ENCODE assay signal across 14 cellular contexts in the genomic region with DNA sequence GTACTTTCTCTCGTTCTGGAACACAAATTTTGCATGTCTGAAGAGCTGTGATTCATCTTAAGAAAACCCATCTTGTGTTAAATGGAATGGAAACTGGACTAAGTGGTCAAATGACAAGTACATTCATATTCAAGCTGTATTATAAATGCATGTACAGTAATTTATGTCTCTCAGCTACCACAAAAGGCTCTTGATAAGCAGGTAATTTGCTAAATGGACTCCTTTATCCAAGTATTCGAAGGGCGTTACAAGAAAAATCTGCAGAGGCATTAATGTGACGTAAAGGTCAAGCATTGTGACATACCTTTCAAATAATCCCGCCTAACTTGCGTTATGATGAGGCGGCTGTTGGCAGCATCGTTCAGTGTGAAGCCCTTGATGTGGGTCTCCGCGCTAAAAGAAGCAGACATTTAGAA.
A peak's percentile ranks its signal among the peaks of the same experiment; 100 is the strongest.
DNase-seq lines count a peak whose midpoint lies in the region; ATAC-seq, FAIRE-seq and TF ChIP-seq lines count a peak whose summit lies in the region.
"Had no signal": no experiment of that assay in that cellular context is flagged by ENCODE, and none has a peak within 500 bp of the region (broad histone marks: within the 10 kb centered on the region; RNA-seq: fewer than 3 reads in every experiment).

No MANE protein-coding gene starts in this region.

- no peak for FAIRE-seq in GM12891 (lab: Jason Lieb, UNC)

- no peak for TF ChIP-seq CTCF in A673 (conservative IDR thresholded peaks at IDR 0.05; ENCODE audit: low read depth, low read length)
- TF ChIP-seq CTCF in fibroblast of the aortic adventitia (IDR thresholded peaks at IDR 0.05; ENCODE audit: insufficient read depth, low read length), result no peak
- no peak for TF ChIP-seq CTCF in prostate gland (IDR thresholded peaks at IDR 0.05)

- no peak for TF ChIP-seq POLR2A in GM12891 (IDR thresholded peaks at IDR 0.05; ENCODE audit: low read depth, low read length)
- no peak for TF ChIP-seq POLR2A in prostate gland (IDR thresholded peaks at IDR 0.05)

- no TSS peak for BruUV-seq in A673 (replicated peaks; lab: Mats Ljungman, UMichigan)

- POLR2A ChIA-PET in A673 (lab: Charles Lee; ENCODE audit: low non-redundant PET), result no interaction called here

- H3K4me3 ChIP-seq in A673 (ENCODE audit: low read depth, low read length, poor library complexity, severe bottlenecking), result no peak overlapping the region
- no peak overlapping the region for H3K4me3 ChIP-seq in fibroblast of the aortic adventitia (ENCODE audit: low read depth, low read length)
- H3K4me3 ChIP-seq in prostate gland, result no peak overlapping the region
- H3K4me3 ChIP-seq: psoas muscle, upper lobe of right lung had no signal

- peaks cover 2% of the 10 kb centered on the region for H3K4me1 ChIP-seq in A673 (ENCODE audit: insufficient read depth, low read length, poor library complexity, severe bottlenecking)
- H3K4me1 ChIP-seq in prostate gland (replicated peaks), result no peaks in the 10 kb centered on the region
- H3K4me1 ChIP-seq: psoas muscle, upper lobe of right lung had no signal

- H3K36me3 ChIP-seq in A673 (ENCODE audit: insufficient read depth, low read length, poor library complexity, severe bottlenecking) (peaks cover 50% of the 10 kb centered on the region), prostate gland (no peaks in the 10 kb centered on the region)

- ATAC-seq in GM19467 (IDR thresholded peaks at IDR 0.05; ENCODE audit: unreplicated experiment), result no peak
- ATAC-seq: psoas muscle, upper lobe of right lung had no signal

- H3K27ac ChIP-seq in A673 (ENCODE audit: low read depth, low read length, poor library complexity, severe bottlenecking) (no peak overlapping the region), prostate gland (no peak overlapping the region)
- H3K27ac ChIP-seq: psoas muscle, upper lobe of right lung had no signal

- 96% methylated on average over 10 of the region's 10 CpGs for WGBS in prostate gland

- H3K27me3 ChIP-seq in A673 (replicated peaks; ENCODE audit: insufficient read depth, low read depth, low read length, poor library complexity), result no peaks in the 10 kb centered on the region
- no peaks in the 10 kb centered on the region for H3K27me3 ChIP-seq in prostate gland (replicated peaks; ENCODE audit: insufficient read depth)
- H3K27me3 ChIP-seq: upper lobe of right lung had no signal

- H3K9me3 ChIP-seq in A673 (ENCODE audit: low read depth, low read length, poor library complexity, severe bottlenecking), result no peaks in the 10 kb centered on the region
- H3K9me3 ChIP-seq in prostate gland, result no peaks in the 10 kb centered on the region
- H3K9me3 ChIP-seq: psoas muscle, upper lobe of right lung had no signal

- intact Hi-C loops in A673 (cut with micrococcal nuclease; ENCODE audit: unreplicated experiment) (no loop called here), prostate gland (cut with DNase I) (no loop called here)

- DNase-seq in A673 (ENCODE audit: low spot score) (peak; percentile 7), GM12891 (ENCODE audit: insufficient read length, low spot score) (no peak), NCI-H187 treated with DMSO at 0.1 percent for 48 hours (lab: John Stamatoyannopoulos, UW) (peak; percentile 96), fibroblast of the aortic adventitia (ENCODE audit: low read depth) (peak; percentile 6), prostate gland (ENCODE audit: low spot score) (no peak), mesenteric fat pad (ENCODE audit: low spot score) (no peak), NOMO-1 treated with DMSO at 0.1 percent for 48 hours (lab: John Stamatoyannopoulos, UW; ENCODE audit: unreplicated experiment) (no peak)
- DNase-seq: DND-41, NCI-H1092, NCI-H774, psoas muscle, T1000, upper lobe of right lung had no signal

- CTCF ChIA-PET in A673 (lab: Charles Lee), result no interaction called here

TF ChIP-seq in GM12891, 5 proteins besides CTCF, POLR2A, EP300 and RAD21:
- 0 out of 2 replicates have a peak, but pooled peaks have one; percentile 27 for TF ChIP-seq POU2F2 (IDR thresholded peaks at IDR 0.05; ENCODE audit: low read depth, low read length)
- no peak for TF ChIP-seq POLR2AphosphoS5 (IDR thresholded peaks at IDR 0.05; ENCODE audit: low read depth, low read length)

Comparison
In these comparisons a context has a peak if more than half of its experiments do, and no peak if none do; other contexts are left out.
1. DNase-seq: peak in A673 (single experiment), NCI-H187 treated with DMSO at 0.1 percent for 48 hours (single experiment) and fibroblast of the aortic adventitia (single experiment); none in GM12891 (single experiment), prostate gland (single experiment), mesenteric fat pad (single experiment) and NOMO-1 treated with DMSO at 0.1 percent for 48 hours (single experiment).